ENCODE assay signal across 8 cellular contexts in the genomic region with DNA sequence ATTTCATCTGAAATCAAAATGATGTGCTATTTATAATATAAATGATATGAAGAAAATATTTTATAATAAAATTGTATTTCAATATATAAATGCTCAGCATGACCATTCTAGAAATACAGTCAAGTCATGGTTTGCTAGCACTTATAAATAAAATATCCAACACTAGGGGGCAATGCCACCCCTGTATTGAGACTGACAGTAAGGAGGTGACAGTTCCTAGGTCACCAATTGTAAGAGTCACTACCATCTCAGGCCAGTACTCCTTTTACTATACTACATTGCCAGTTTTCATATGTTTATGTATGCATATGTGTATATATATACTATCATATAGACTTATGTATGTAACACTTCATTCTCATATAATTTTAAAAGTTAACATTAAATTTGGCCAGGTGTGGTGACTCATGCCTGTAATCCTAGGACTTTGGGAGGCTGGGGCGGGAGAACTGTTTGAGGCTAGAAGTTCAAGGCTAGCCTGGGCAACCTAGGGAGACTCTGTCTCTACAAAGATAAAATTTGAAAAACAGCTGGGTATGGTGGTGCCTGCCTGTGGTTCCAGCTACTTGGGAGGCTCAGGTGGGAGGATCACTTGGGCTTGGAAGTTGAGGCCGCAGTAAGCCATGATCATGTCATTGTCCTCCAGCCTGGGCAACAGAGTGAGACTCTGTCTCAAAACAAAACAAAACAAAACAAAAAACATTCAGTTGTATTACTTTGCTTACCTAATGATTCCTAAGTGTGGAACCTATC. TPM values are rescaled to one million over a fixed set of nuclear protein-coding genes. Genes with fewer than 3 reads are reported as not detected.
DNase-seq lines count a peak whose midpoint lies in the region; ATAC-seq and TF ChIP-seq lines count a peak whose summit lies in the region.

No MANE protein-coding gene starts in this region.

- no peak overlapping the region for H3K18ac ChIP-seq in trophoblast cell (ENCODE audit: low read length)

- H3K4me3 ChIP-seq in epithelial cell of proximal tubule (ENCODE audit: low read depth, low read length) (no peak overlapping the region), trophoblast cell (ENCODE audit: low read depth, low read length) (no peak overlapping the region)

- H3K27me3 ChIP-seq in trophoblast cell (ENCODE audit: insufficient read depth, low read length) = no peaks in the 10 kb centered on the region

- no peak overlapping the region for H2BK12ac ChIP-seq in trophoblast cell (ENCODE audit: low read length)

- no peak overlapping the region for H2BK120ac ChIP-seq in trophoblast cell (ENCODE audit: insufficient read depth, low read length, poor library complexity)

- no peak overlapping the region for H4K91ac ChIP-seq in trophoblast cell (ENCODE audit: low read depth, low read length)

- peaks cover 5% of the 10 kb centered on the region for H3K79me2 ChIP-seq in trophoblast cell (ENCODE audit: control insufficient read depth, insufficient read depth, low read length, poor library complexity)

- peak; percentile 45 for DNase-seq in AG08395 (ENCODE audit: low spot score)
- DNase-seq in GF-D8 (lab: John Stamatoyannopoulos, UW) = peak; percentile 73
- DNase-seq in NCI-H1105 (lab: John Stamatoyannopoulos, UW) = peak; percentile 26
- peak; percentile 58 for DNase-seq in SIG-M5 (lab: John Stamatoyannopoulos, UW)
- no peak for DNase-seq in epithelial cell of proximal tubule (ENCODE audit: low read depth)
- peak; percentile 31 to 76 for DNase-seq in trophoblast cell
- no peak for DNase-seq in activated T-helper 2 cell treated with anti-CD3 and anti-CD28 coated beads, Interferon-gamma antibody, Interleukin-2, Interleukin-4, amounts not matched to agents 10 μg/mL and 5 μg/mL and 100 μg/mL, durations not matched to agents 14 hours and 24 hours and 36 hours (ENCODE audit: low spot score)

- peak; percentile 29 for ATAC-seq in HG02588 (IDR thresholded peaks at IDR 0.05; ENCODE audit: unreplicated experiment)

- H2AK5ac ChIP-seq in trophoblast cell (ENCODE audit: low read length) = no peak overlapping the region

- no peak overlapping the region for H2AFZ ChIP-seq in trophoblast cell (ENCODE audit: insufficient read depth, low read length, poor library complexity)

- no peak overlapping the region for H4K12ac ChIP-seq in trophoblast cell (ENCODE audit: low read depth, low read length)

- peaks cover 0 to 3% of the 10 kb centered on the region in 2 experiments for H3K4me1 ChIP-seq in trophoblast cell (ENCODE audit: control insufficient read depth in 1 of 2, insufficient read depth in 2 of 2, low read length in 2 of 2)

- H3K23ac ChIP-seq in trophoblast cell (ENCODE audit: low read length) = no peak overlapping the region

- H3K4ac ChIP-seq in trophoblast cell (ENCODE audit: low read depth, low read length) = no peak overlapping the region

- WGBS in trophoblast cell (ENCODE audit: extremely low coverage, insufficient coverage, insufficient read length) = no CpG with 5 or more reads among the region's 2 CpGs

- no peaks in the 10 kb centered on the region for H3K9me3 ChIP-seq in trophoblast cell (ENCODE audit: insufficient read depth, low read depth, low read length)

- no peaks in the 10 kb centered on the region for H3K9me3 Mint-ChIP-seq in activated T-helper 2 cell treated with anti-CD3 and anti-CD28 coated beads, Interferon-gamma antibody, Interleukin-2, Interleukin-4, amounts not matched to agents 10 μg/mL and 5 μg/mL and 100 μg/mL, durations not matched to agents 14 hours and 24 hours and 36 hours

- no peak overlapping the region for H3K27ac Mint-ChIP-seq in activated T-helper 2 cell treated with anti-CD3 and anti-CD28 coated beads, Interferon-gamma antibody, Interleukin-2, Interleukin-4, amounts not matched to agents 10 μg/mL and 5 μg/mL and 100 μg/mL, durations not matched to agents 14 hours and 24 hours and 36 hours

- no peaks in the 10 kb centered on the region for H3K27me3 Mint-ChIP-seq in activated T-helper 2 cell treated with anti-CD3 and anti-CD28 coated beads, Interferon-gamma antibody, Interleukin-2, Interleukin-4, amounts not matched to agents 10 μg/mL and 5 μg/mL and 100 μg/mL, durations not matched to agents 14 hours and 24 hours and 36 hours (ENCODE audit: low read depth)

- no peaks in the 10 kb centered on the region for H3K36me3 Mint-ChIP-seq in activated T-helper 2 cell treated with anti-CD3 and anti-CD28 coated beads, Interferon-gamma antibody, Interleukin-2, Interleukin-4, amounts not matched to agents 10 μg/mL and 5 μg/mL and 100 μg/mL, durations not matched to agents 14 hours and 24 hours and 36 hours (ENCODE audit: low read depth)

- H3K27ac ChIP-seq in trophoblast cell (ENCODE audit: low read depth, low read length) = no peak overlapping the region

- H3K4me3 Mint-ChIP-seq in activated T-helper 2 cell treated with anti-CD3 and anti-CD28 coated beads, Interferon-gamma antibody, Interleukin-2, Interleukin-4, amounts not matched to agents 10 μg/mL and 5 μg/mL and 100 μg/mL, durations not matched to agents 14 hours and 24 hours and 36 hours (ENCODE audit: low read depth) = no peak overlapping the region

- H3K4me2 ChIP-seq in trophoblast cell (ENCODE audit: low read length) = no peak overlapping the region

- no peak overlapping the region for H3K9ac ChIP-seq in trophoblast cell (ENCODE audit: low read length)

- no peak overlapping the region for H3K14ac ChIP-seq in trophoblast cell (ENCODE audit: low read length)

- no peak overlapping the region for H2BK5ac ChIP-seq in trophoblast cell (ENCODE audit: low read depth, low read length, poor library complexity)

- peaks cover 7% of the 10 kb centered on the region for H3K4me1 Mint-ChIP-seq in activated T-helper 2 cell treated with anti-CD3 and anti-CD28 coated beads, Interferon-gamma antibody, Interleukin-2, Interleukin-4, amounts not matched to agents 10 μg/mL and 5 μg/mL and 100 μg/mL, durations not matched to agents 14 hours and 24 hours and 36 hours (ENCODE audit: low read depth)

- peaks cover 2% of the 10 kb centered on the region for H3K79me1 ChIP-seq in trophoblast cell (ENCODE audit: low read length)

- intact Hi-C loops in activated T-helper 2 cell treated with anti-CD3 and anti-CD28 coated beads, Interferon-gamma antibody, Interleukin-2, Interleukin-4, amounts not matched to agents 10 μg/mL and 5 μg/mL and 100 μg/mL, durations not matched to agents 14 hours and 24 hours and 36 hours (cut with micrococcal nuclease) = loop anchor here (1.0 to 5.0 kb wide), 2 partner anchors 133 to 365 kb away; partner anchors contain the start of gene TMEM140

- no peaks in the 10 kb centered on the region for H3K36me3 ChIP-seq in trophoblast cell (ENCODE audit: control insufficient read depth in 1 of 2, insufficient read depth in 2 of 2, low read length in 2 of 2)

- peak; percentile 68 for TF ChIP-seq CTCF in epithelial cell of proximal tubule (conservative IDR thresholded peaks at IDR 0.05; ENCODE audit: low read depth, low read length)

- no peak overlapping the region for H4K8ac ChIP-seq in trophoblast cell (ENCODE audit: low read depth, low read length)

RNA-seq across cellular contexts. Expression of gene CNOT4, which starts 2.4 kb away (rescaled TPM):
- 9.4 and 10.4 TPM in 2 replicates for total RNA-seq in epithelial cell of proximal tubule
- polyA plus RNA-seq in trophoblast cell (2013) = 23.9 and 24.0 TPM in 2 replicates
- 19.3 and 24.0 TPM in 2 replicates for total RNA-seq in activated T-helper 2 cell treated with anti-CD3 and anti-CD28 coated beads, Interferon-gamma antibody, Interleukin-2, Interleukin-4, amounts not matched to agents 10 μg/mL and 5 μg/mL and 100 μg/mL, durations not matched to agents 14 hours and 24 hours and 36 hours

RNA-seq across cellular contexts. Expression of gene NUP205, which starts 45.4 kb away (rescaled TPM):
- 89.9 and 91.6 TPM in 2 replicates for total RNA-seq in epithelial cell of proximal tubule
- polyA plus RNA-seq in trophoblast cell (2013) = 71.6 and 77.0 TPM in 2 replicates
- 119 and 127 TPM in 2 replicates for total RNA-seq in activated T-helper 2 cell treated with anti-CD3 and anti-CD28 coated beads, Interferon-gamma antibody, Interleukin-2, Interleukin-4, amounts not matched to agents 10 μg/mL and 5 μg/mL and 100 μg/mL, durations not matched to agents 14 hours and 24 hours and 36 hours

Comparison
In these comparisons a context has a peak if more than half of its experiments do, and no peak if none do; other contexts are left out.
1. DNase-seq: peak in AG08395 (single experiment), GF-D8 (single experiment), NCI-H1105 (single experiment), SIG-M5 (single experiment) and trophoblast cell (2 of 2); none in epithelial cell of proximal tubule (single experiment) and activated T-helper 2 cell treated with anti-CD3 and anti-CD28 coated beads, Interferon-gamma antibody, Interleukin-2, Interleukin-4, amounts not matched to agents 10 μg/mL and 5 μg/mL and 100 μg/mL, durations not matched to agents 14 hours and 24 hours and 36 hours (single experiment).